ENCODE assay signal across 8 cellular contexts in genomic region chr13:22926176-22927007, GRCh38.
DNase-seq lines count a peak whose midpoint lies in the region; ATAC-seq and TF ChIP-seq lines count a peak whose summit lies in the region.

No MANE protein-coding gene starts in this region.

- H3K27me3 ChIP-seq in right cardiac atrium (ENCODE audit: control insufficient read depth, insufficient read depth), result no peaks in the 10 kb centered on the region
- no peaks in the 10 kb centered on the region; the same call in 1 of the 2 replicates for H3K27me3 ChIP-seq in SK-N-SH (ENCODE audit: insufficient read depth)

- POLR2A ChIA-PET in GM10248 (lab: Yijun Ruan, JAX) (no interaction called here), SK-N-SH (lab: Yijun Ruan, JAX) (no interaction called here)

- H3K4me2 ChIP-seq in SK-N-SH, result no peak overlapping the region

- H3K27ac ChIP-seq in right cardiac atrium (ENCODE audit: low read length), result no peak overlapping the region
- H3K27ac ChIP-seq in SK-N-SH (ENCODE audit: low read depth in 2 of 2, low read length in 1 of 2), result no peak overlapping the region

- 11% methylated on average over 70 of the region's 70 CpGs for WGBS in right cardiac atrium
- 65% methylated on average over 41 of the region's 70 CpGs for WGBS in SK-N-SH (ENCODE audit: low lambda C conversion rate)

- H3F3A ChIP-seq in SK-N-SH (replicated peaks; ENCODE audit: insufficient read depth), result no peaks in the 10 kb centered on the region

- H3K36me3 ChIP-seq in SK-N-SH (replicated peaks in 1 of 2; ENCODE audit: control insufficient read depth in 1 of 2, insufficient read depth in 2 of 2, low read length in 1 of 2), result no peaks in the 10 kb centered on the region

- no peaks in the 10 kb centered on the region for H3K79me2 ChIP-seq in SK-N-SH (ENCODE audit: insufficient read depth)

- ATAC-seq in right cardiac atrium, result peak; percentile 97 to 98

- TF ChIP-seq EP300 in SK-N-SH (IDR thresholded peaks at IDR 0.05; ENCODE audit: borderline replicate concordance in 1 of 2, low read depth in 1 of 2, low read length in 1 of 2), result no peak

- H3K9me2 ChIP-seq in SK-N-SH, result no peaks in the 10 kb centered on the region

- peak; percentile 49 for DNase-seq in GM10248 (ENCODE audit: extremely low spot score)
- peak; percentile 92 for DNase-seq in NCI-H526 treated with DMSO at 0.1 percent for 48 hours (lab: John Stamatoyannopoulos, UW)
- peak; percentile 85 to 93 (median 91) for DNase-seq in right cardiac atrium
- peak; percentile 75 for DNase-seq in renal cortical epithelial cell (ENCODE audit: low read depth)
- no peak for DNase-seq in SK-N-SH
- DNase-seq in activated naive CD4-positive, alpha-beta T cell (lab: John Stamatoyannopoulos, UW), result no peak
- DNase-seq in pons (ENCODE audit: low spot score), result no peak
- no peak for DNase-seq in NCI-H128 (lab: John Stamatoyannopoulos, UW; ENCODE audit: unreplicated experiment)

- TF ChIP-seq CTCF in GM10248 (IDR thresholded peaks at IDR 0.05; ENCODE audit: control extremely low read depth, extremely low read depth, low read depth, missing control alignments), result peak; percentile 7
- no peak for TF ChIP-seq CTCF in SK-N-SH (IDR thresholded peaks at IDR 0.05)

- intact Hi-C loops in right cardiac atrium (cut with DNase I), result no loop called here

- CTCF ChIA-PET in GM10248 (lab: Yijun Ruan, JAX), result no interaction called here
- CTCF ChIA-PET in SK-N-SH (lab: Yijun Ruan, JAX), result no interaction called here

- H2AFZ ChIP-seq in SK-N-SH (ENCODE audit: low read depth), result no peak overlapping the region

- peak overlapping the region; percentile 11 for H3K4me3 ChIP-seq in right cardiac atrium (ENCODE audit: low read length)
- H3K4me3 ChIP-seq in SK-N-SH (ENCODE audit: low read depth in 2 of 2, low read length in 1 of 2), result no peak overlapping the region

- TF ChIP-seq RAD21 in SK-N-SH (IDR thresholded peaks at IDR 0.05; ENCODE audit: low read length), result no peak

- H3K4me1 ChIP-seq in right cardiac atrium (ENCODE audit: control insufficient read depth, insufficient read depth, low read length), result no peaks in the 10 kb centered on the region
- H3K4me1 ChIP-seq in SK-N-SH (ENCODE audit: control insufficient read depth in 1 of 2, insufficient read depth in 2 of 2, low read depth in 1 of 2, low read length in 1 of 2), result no peaks in the 10 kb centered on the region

- H3K9me3 ChIP-seq in right cardiac atrium (ENCODE audit: control insufficient read depth, low read length) (no peaks in the 10 kb centered on the region), SK-N-SH (no peaks in the 10 kb centered on the region)

- H3K9ac ChIP-seq in SK-N-SH, result no peak overlapping the region

- no peaks in the 10 kb centered on the region for H4K20me1 ChIP-seq in SK-N-SH (ENCODE audit: insufficient read depth)

TF ChIP-seq in SK-N-SH, 30 proteins besides CTCF, POLR2A, EP300 and RAD21:
- TF ChIP-seq GABPA (IDR thresholded peaks at IDR 0.05; ENCODE audit: low read depth) (no peak), PBX3 (IDR thresholded peaks at IDR 0.05) (no peak), SIN3A (IDR thresholded peaks at IDR 0.05; ENCODE audit: borderline replicate concordance, low read depth, low read length) (no peak), NRF1 (IDR thresholded peaks at IDR 0.05; ENCODE audit: low read depth, low read length) (no peak), YY1 (IDR thresholded peaks at IDR 0.05; ENCODE audit: low read depth) (no peak), MAX (IDR thresholded peaks at IDR 0.05; ENCODE audit: low read depth) (no peak), MXI1 (IDR thresholded peaks at IDR 0.05; ENCODE audit: low read depth, low read length) (no peak), FOXM1 (IDR thresholded peaks at IDR 0.05; ENCODE audit: low read depth) (no peak), GATA2 (CRISPR knock-in tag; IDR thresholded peaks at IDR 0.05) (no peak), USF2 (IDR thresholded peaks at IDR 0.05; ENCODE audit: borderline replicate concordance, low read depth, low read length) (no peak), RCOR1 (IDR thresholded peaks at IDR 0.05; ENCODE audit: low read length) (no peak), JUND (IDR thresholded peaks at IDR 0.05) (no peak), RXRA (IDR thresholded peaks at IDR 0.05; ENCODE audit: borderline replicate concordance, low read depth) (no peak), IRF3 (IDR thresholded peaks at IDR 0.05; ENCODE audit: low read depth, low read length) (no peak), MEF2A (IDR thresholded peaks at IDR 0.05; ENCODE audit: borderline replicate concordance, low read depth) (no peak), TEAD4 (IDR thresholded peaks at IDR 0.05; ENCODE audit: borderline replicate concordance, insufficient read depth) (no peak), TCF12 (IDR thresholded peaks at IDR 0.05) (no peak), FOXJ3 (CRISPR knock-in tag; IDR thresholded peaks at IDR 0.05) (no peak), USF1 (IDR thresholded peaks at IDR 0.05; ENCODE audit: borderline replicate concordance, low read depth) (no peak), REST (IDR thresholded peaks at IDR 0.05; ENCODE audit: low read depth, low read length) (no peak)

Comparison
In these comparisons a context has a peak if more than half of its experiments do, and no peak if none do; other contexts are left out.
1. DNase-seq: peak in GM10248 (single experiment), NCI-H526 treated with DMSO at 0.1 percent for 48 hours (single experiment), right cardiac atrium (3 of 3) and renal cortical epithelial cell (single experiment); none in SK-N-SH (single experiment), activated naive CD4-positive, alpha-beta T cell (0 of 4), pons (single experiment) and NCI-H128 (single experiment).